14 cellular contexts compared by ENCODE assay signal in genomic region chr10:73802276-73802991, GRCh38. TPM values are rescaled to one million over a fixed set of nuclear protein-coding genes. Genes with fewer than 3 reads are reported as not detected.
DNase-seq lines count a peak whose midpoint lies in the region; ATAC-seq and TF ChIP-seq lines count a peak whose summit lies in the region.
"Had no signal": no experiment of that assay in that cellular context is flagged by ENCODE, and none has a peak within 500 bp of the region (broad histone marks: within the 10 kb centered on the region; RNA-seq: fewer than 3 reads in every experiment).

No MANE protein-coding gene starts in this region.

- no peaks in the 10 kb centered on the region for H3K27me3 Mint-ChIP-seq in nephron progenitor cell (ENCODE audit: low read depth, poor library complexity)
- no peaks in the 10 kb centered on the region for H3K27me3 Mint-ChIP-seq in naive thymus-derived CD4-positive, alpha-beta T cell

- H3K4me1 Mint-ChIP-seq in nephron progenitor cell, result no peaks in the 10 kb centered on the region
- H3K4me1 Mint-ChIP-seq in naive thymus-derived CD4-positive, alpha-beta T cell, result peaks cover 19 to 33% (median 28%) of the 10 kb centered on the region in 7 donors

- no peaks in the 10 kb centered on the region for H3K27me3 ChIP-seq in breast epithelium
- H3K27me3 ChIP-seq in naive thymus-derived CD4-positive, alpha-beta T cell (ENCODE audit: control insufficient read depth in 2 of 2, insufficient read depth in 2 of 2, low read length in 2 of 2), result no peaks in the 10 kb centered on the region
- H3K27me3 ChIP-seq: BLaER1 treated with 17β-estradiol and CSF1 and Interleukin-3, amounts not matched to agents 10 nM and 100 nM had no signal

- intact Hi-C loops in breast epithelium (cut with DNase I; ENCODE audit: low total_unique reads), result no loop called here
- intact Hi-C loops in left colon (cut with DNase I, micrococcal nuclease), result no loop called here
- intact Hi-C loops in naive thymus-derived CD4-positive, alpha-beta T cell (cut with micrococcal nuclease), result loop anchor here in 1 of 2 donors (2.0 kb wide), 1 partner anchor 16 kb away; no protein-coding TSS in a partner anchor

- no peak overlapping the region for H3K4me3 Mint-ChIP-seq in nephron progenitor cell
- H3K4me3 Mint-ChIP-seq in naive thymus-derived CD4-positive, alpha-beta T cell, result no peak overlapping the region

- POLR2A ChIA-PET in naive thymus-derived CD4-positive, alpha-beta T cell (lab: Charles Lee), result interaction anchor here (12.8 kb wide), 1 partner anchor 19 kb away, joined by 150 read pairs; the partner anchor contains the start of genes CHCHD1 and ZSWIM8

- H3K9me3 ChIP-seq in breast epithelium, result no peaks in the 10 kb centered on the region
- H3K9me3 ChIP-seq in naive thymus-derived CD4-positive, alpha-beta T cell (ENCODE audit: control insufficient read depth in 2 of 3, low read length in 3 of 3), result no peaks in the 10 kb centered on the region
- H3K9me3 ChIP-seq: BLaER1 treated with 17β-estradiol and CSF1 and Interleukin-3, amounts not matched to agents 10 nM and 100 nM had no signal

- no peaks in the 10 kb centered on the region for H3K36me3 ChIP-seq in breast epithelium
- peaks cover 25 to 81% (median 45%) of the 10 kb centered on the region in 3 experiments for H3K36me3 ChIP-seq in naive thymus-derived CD4-positive, alpha-beta T cell (ENCODE audit: control insufficient read depth in 2 of 3, insufficient read depth in 3 of 3, low read length in 3 of 3)

- H3K4me3 ChIP-seq in LNCaP clone FGC (ENCODE audit: low read depth, low read length) (no peak overlapping the region), breast epithelium (no peak overlapping the region)
- no peak overlapping the region for H3K4me3 ChIP-seq in naive thymus-derived CD4-positive, alpha-beta T cell (ENCODE audit: low read length)
- H3K4me3 ChIP-seq: BLaER1 treated with 17β-estradiol and CSF1 and Interleukin-3, amounts not matched to agents 10 nM and 100 nM had no signal

- peak overlapping the region; percentile 58 to 78 for H3K27ac ChIP-seq in breast epithelium
- no peak overlapping the region for H3K27ac ChIP-seq in naive thymus-derived CD4-positive, alpha-beta T cell (ENCODE audit: low read depth, low read length)

- CTCF ChIA-PET in naive thymus-derived CD4-positive, alpha-beta T cell (lab: Charles Lee), result no interaction called here

- peaks cover 46% of the 10 kb centered on the region for H3K36me3 Mint-ChIP-seq in nephron progenitor cell (ENCODE audit: low read depth)
- H3K36me3 Mint-ChIP-seq in naive thymus-derived CD4-positive, alpha-beta T cell, result peaks cover 25 to 41% (median 29%) of the 10 kb centered on the region in 5 donors

- H3K4me1 ChIP-seq in breast epithelium, result no peaks in the 10 kb centered on the region
- peaks cover 8 to 11% of the 10 kb centered on the region in 2 donors for H3K4me1 ChIP-seq in naive thymus-derived CD4-positive, alpha-beta T cell (ENCODE audit: control insufficient read depth in 2 of 2, insufficient read depth in 2 of 2, low read length in 2 of 2)

- TF ChIP-seq CTCF in AG09319 (IDR thresholded peaks at IDR 0.05; ENCODE audit: low read depth, low read length) (peak; percentile 3), LNCaP clone FGC (IDR thresholded peaks at IDR 0.05; ENCODE audit: control insufficient read depth, extremely low read depth, insufficient read depth) (peak; percentile 20; the same call in 1 of the 2 replicates), breast epithelium (IDR thresholded peaks at IDR 0.05) (peak in 1 of 3 donors; percentile 34), nephron progenitor cell (IDR thresholded peaks at IDR 0.05) (no peak)

- no peaks in the 10 kb centered on the region for H3K9me3 Mint-ChIP-seq in nephron progenitor cell
- peaks cover 0 to 4% (median 0%) of the 10 kb centered on the region in 11 donors for H3K9me3 Mint-ChIP-seq in naive thymus-derived CD4-positive, alpha-beta T cell

- TF ChIP-seq POLR2A in breast epithelium (IDR thresholded peaks at IDR 0.05), result no peak

- no peak for DNase-seq in AG09319 (ENCODE audit: extremely low read depth, low read depth)
- peak; percentile 74 for DNase-seq in LNCaP clone FGC (ENCODE audit: low read depth)
- DNase-seq in breast epithelium (ENCODE audit: low spot score in 2 of 2), result no peak
- no peak for DNase-seq in nephron progenitor cell
- DNase-seq in left colon, result no peak
- no peak for DNase-seq in NCI-H146 treated with DMSO at 0.1 percent for 48 hours (lab: John Stamatoyannopoulos, UW; ENCODE audit: unreplicated experiment)
- no peak for DNase-seq in naive thymus-derived CD4-positive, alpha-beta T cell
- DNase-seq: activated naive CD4-positive, alpha-beta T cell treated with Interleukin-2 at 50 U/mL for 16 hours; KG1; NCI-H1694; NCI-H524 treated with DMSO at 0.1 percent for 48 hours; RPMI8226 had no signal

- H3K27ac Mint-ChIP-seq in nephron progenitor cell, result peak overlapping the region; percentile 27
- peak overlapping the region in 4 of 9 donors; percentile 2 to 77 (median 31) for H3K27ac Mint-ChIP-seq in naive thymus-derived CD4-positive, alpha-beta T cell

- ATAC-seq in left colon (no peak), GM21786 (IDR thresholded peaks at IDR 0.05; ENCODE audit: unreplicated experiment) (no peak)
- ATAC-seq in naive thymus-derived CD4-positive, alpha-beta T cell, result no peak

RNA-seq across cellular contexts. Expression of gene NDST2, which starts 9.0 kb away (rescaled TPM):
- 10 to 100 TPM; 30.7 to 37.7 (median 33.8) TPM for total RNA-seq in breast epithelium
- 10 to 100 TPM; 21.4 to 24.3 TPM for total RNA-seq in left colon
- total RNA-seq in naive thymus-derived CD4-positive, alpha-beta T cell, result 100 to 1,000 TPM in 3 of 5 experiments, 10 to 100 TPM in 2; 74.2 to 117 (median 104) TPM
- polyA plus RNA-seq in naive thymus-derived CD4-positive, alpha-beta T cell, result 10 to 100 TPM; 23.1 to 34.3 TPM

RNA-seq across cellular contexts. Expression of gene ZSWIM8, which starts 17.0 kb away (rescaled TPM):
- total RNA-seq in breast epithelium (10 to 100 TPM; 79.2 to 87.8 (median 84.2) TPM), left colon (10 to 100 TPM; 60.4 to 67.1 TPM)
- total RNA-seq in naive thymus-derived CD4-positive, alpha-beta T cell, result 100 to 1,000 TPM in 1 of 5 experiments, 10 to 100 TPM in 4; 70.9 to 102 (median 83.2) TPM
- 10 to 100 TPM in 1 of 2 donors, 1 to 10 TPM in 1; 9.9 to 27.9 TPM for polyA plus RNA-seq in naive thymus-derived CD4-positive, alpha-beta T cell

RNA-seq across cellular contexts. Expression of gene CHCHD1, which starts 20.6 kb away (rescaled TPM):
- total RNA-seq in breast epithelium, result 10 to 100 TPM; 25.1 to 37.0 (median 29.9) TPM
- 10 to 100 TPM; 26.0 to 28.5 TPM for total RNA-seq in left colon
- 10 to 100 TPM in 3 of 5 experiments, 1 to 10 TPM in 2; 5.6 to 31.4 (median 14.9) TPM for total RNA-seq in naive thymus-derived CD4-positive, alpha-beta T cell
- 10 to 100 TPM; 40.5 to 49.6 TPM for polyA plus RNA-seq in naive thymus-derived CD4-positive, alpha-beta T cell

RNA-seq across cellular contexts. Expression of gene SEC24C, which starts 58.3 kb away (rescaled TPM):
- total RNA-seq in breast epithelium (10 to 100 TPM; 33.9 to 57.7 (median 50.1) TPM), left colon (10 to 100 TPM; 65.1 to 75.5 TPM)
- total RNA-seq in naive thymus-derived CD4-positive, alpha-beta T cell, result 100 to 1,000 TPM in 2 of 5 experiments, 10 to 100 TPM in 3; 68.7 to 122 (median 95.4) TPM
- 10 to 100 TPM; 23.3 to 41.4 TPM for polyA plus RNA-seq in naive thymus-derived CD4-positive, alpha-beta T cell
